ENCODE assay signal across 9 cellular contexts in the genomic region with DNA sequence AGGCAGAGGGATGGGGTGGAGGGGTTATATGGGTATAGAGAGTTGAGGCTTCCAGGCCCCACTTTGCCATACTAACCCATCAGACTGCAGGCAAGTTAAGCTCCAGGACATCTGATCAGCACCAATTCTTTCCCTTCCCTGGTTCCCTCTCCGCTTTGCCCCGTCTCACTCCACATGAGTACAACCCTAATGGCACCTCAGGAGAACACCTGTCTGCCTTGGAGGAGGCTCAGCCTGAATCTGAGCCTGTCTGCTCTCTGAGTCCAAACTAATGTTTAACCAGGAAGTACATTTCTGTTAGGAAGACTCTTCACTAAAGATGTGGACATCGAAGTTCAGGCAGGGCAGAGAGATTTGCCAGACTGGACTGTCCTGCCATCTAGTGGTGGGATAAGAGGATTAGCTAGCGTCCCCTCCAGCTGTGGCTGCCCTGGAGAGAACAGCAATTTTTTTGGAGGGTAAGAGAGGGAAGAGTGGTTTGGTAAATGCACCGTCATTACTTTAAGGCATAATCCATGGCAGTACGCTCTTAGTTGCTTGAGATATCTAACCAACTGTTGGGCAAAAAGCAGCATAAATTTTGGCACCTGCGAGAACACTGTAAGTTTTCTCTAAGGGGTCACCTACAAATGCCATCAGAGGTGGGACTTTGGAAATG. TPM values are rescaled to one million over a fixed set of nuclear protein-coding genes. Genes with fewer than 3 reads are reported as not detected.
A peak's percentile ranks its signal among the peaks of the same experiment; 100 is the strongest.
DNase-seq lines count a peak whose midpoint lies in the region; ATAC-seq and TF ChIP-seq lines count a peak whose summit lies in the region.
"Had no signal": no experiment of that assay in that cellular context is flagged by ENCODE, and none has a peak within 500 bp of the region (broad histone marks: within the 10 kb centered on the region; RNA-seq: fewer than 3 reads in every experiment).

No MANE protein-coding gene starts in this region.

- no peaks in the 10 kb centered on the region for H3K27me3 ChIP-seq in right lobe of liver

- CTCF ChIA-PET in GM10248 (lab: Yijun Ruan, JAX) = interaction anchor here (0.7 to 9.1 kb wide), 38 partner anchors 10 to 493 kb away, joined by 3 to 102 read pairs (median 4); partner anchors contain the start of genes CENPV and TRPV2

- POLR2A ChIA-PET in GM10248 (lab: Yijun Ruan, JAX) = interaction anchor here (0.7 to 1.0 kb wide), 3 partner anchors 83 to 233 kb away, joined by 3 to 5 read pairs (median 4); partner anchors contain the start of gene UBB

- TF ChIP-seq CTCF in GM10248 (IDR thresholded peaks at IDR 0.05; ENCODE audit: control extremely low read depth, extremely low read depth, low read depth, missing control alignments) = peak; percentile 77
- peak; percentile 92 to 95 (median 95) for TF ChIP-seq CTCF in right lobe of liver (IDR thresholded peaks at IDR 0.05)

- H3K27ac ChIP-seq in right lobe of liver = no peak overlapping the region
- H3K27ac ChIP-seq: skin epidermis had no signal

- H3K36me3 ChIP-seq in right lobe of liver = no peaks in the 10 kb centered on the region

- no peak for TF ChIP-seq POLR2A in right lobe of liver (IDR thresholded peaks at IDR 0.05)

- H3K4me1 ChIP-seq in right lobe of liver = peaks cover 0 to 5% (median 2%) of the 10 kb centered on the region in 4 donors

- H3K4me3 ChIP-seq in right lobe of liver = no peak overlapping the region
- H3K4me3 ChIP-seq: skin epidermis had no signal

- WGBS in right lobe of liver (ENCODE audit: insufficient coverage, low coverage, low lambda C conversion rate, missing lambda C conversion rate) = 17% methylated on average over 7 of the region's 7 CpGs

- no peaks in the 10 kb centered on the region for H3K9me3 ChIP-seq in right lobe of liver

- ATAC-seq in HG03135 (IDR thresholded peaks at IDR 0.05; ENCODE audit: unreplicated experiment) (peak; percentile 60), right lobe of liver (peak; percentile 98 to 100 (median 100)), HG03097 (IDR thresholded peaks at IDR 0.05; ENCODE audit: low FRiP score, unreplicated experiment) (no peak)

- peak; percentile 86 for DNase-seq in GM10248 (ENCODE audit: extremely low spot score)
- peak; percentile 58 to 81 for DNase-seq in NCI-H526 (lab: John Stamatoyannopoulos, UW)
- peak; percentile 61 for DNase-seq in activated CD4-positive, alpha-beta T cell treated with anti-CD3 and anti-CD28 coated beads for 4 hours
- DNase-seq in dedifferentiated amniotic fluid mesenchymal stem cell (ENCODE audit: extremely low spot score) = peak; percentile 88
- DNase-seq in right lobe of liver = peak; percentile 58 to 79 (median 68)
- DNase-seq in stimulated activated CD4-positive, alpha-beta T cell treated with anti-CD3 and anti-CD28 coated beads, TNF-alpha, amount 100 ng/mL, for 4 hours (ENCODE audit: low read depth in 3 of 3) = peak; percentile 18 to 36 (median 24)

- intact Hi-C loops in right lobe of liver (cut with DNase I) = loop anchor here (5.0 to 10.0 kb wide), 2 partner anchors 69 to 156 kb away; no protein-coding TSS in a partner anchor

RNA-seq across cellular contexts. Expression of gene LRRC75A, which starts 29.2 kb away (rescaled TPM):
- total RNA-seq in right lobe of liver = under 1 TPM; 0.12 to 0.62 (median 0.22) TPM

RNA-seq across cellular contexts. Expression of gene ZNF287, which starts 47.8 kb away (rescaled TPM):
- total RNA-seq in right lobe of liver = under 1 TPM; 0.19 to 0.55 (median 0.42) TPM

Comparison
In these comparisons a context has a peak if more than half of its experiments do, and no peak if none do; other contexts are left out.
1. DNase-seq: peak in every context shown above with its lines; median percentile 88 in dedifferentiated amniotic fluid mesenchymal stem cell; 86 in GM10248; 70 in NCI-H526; 68 in right lobe of liver; 61 in activated CD4-positive, alpha-beta T cell treated with anti-CD3 and anti-CD28 coated beads for 4 hours; 24 in stimulated activated CD4-positive, alpha-beta T cell treated with anti-CD3 and anti-CD28 coated beads, TNF-alpha, amount 100 ng/mL, for 4 hours.